Comparison of ENCODE assay signal across 1 cellular context in the genomic region with DNA sequence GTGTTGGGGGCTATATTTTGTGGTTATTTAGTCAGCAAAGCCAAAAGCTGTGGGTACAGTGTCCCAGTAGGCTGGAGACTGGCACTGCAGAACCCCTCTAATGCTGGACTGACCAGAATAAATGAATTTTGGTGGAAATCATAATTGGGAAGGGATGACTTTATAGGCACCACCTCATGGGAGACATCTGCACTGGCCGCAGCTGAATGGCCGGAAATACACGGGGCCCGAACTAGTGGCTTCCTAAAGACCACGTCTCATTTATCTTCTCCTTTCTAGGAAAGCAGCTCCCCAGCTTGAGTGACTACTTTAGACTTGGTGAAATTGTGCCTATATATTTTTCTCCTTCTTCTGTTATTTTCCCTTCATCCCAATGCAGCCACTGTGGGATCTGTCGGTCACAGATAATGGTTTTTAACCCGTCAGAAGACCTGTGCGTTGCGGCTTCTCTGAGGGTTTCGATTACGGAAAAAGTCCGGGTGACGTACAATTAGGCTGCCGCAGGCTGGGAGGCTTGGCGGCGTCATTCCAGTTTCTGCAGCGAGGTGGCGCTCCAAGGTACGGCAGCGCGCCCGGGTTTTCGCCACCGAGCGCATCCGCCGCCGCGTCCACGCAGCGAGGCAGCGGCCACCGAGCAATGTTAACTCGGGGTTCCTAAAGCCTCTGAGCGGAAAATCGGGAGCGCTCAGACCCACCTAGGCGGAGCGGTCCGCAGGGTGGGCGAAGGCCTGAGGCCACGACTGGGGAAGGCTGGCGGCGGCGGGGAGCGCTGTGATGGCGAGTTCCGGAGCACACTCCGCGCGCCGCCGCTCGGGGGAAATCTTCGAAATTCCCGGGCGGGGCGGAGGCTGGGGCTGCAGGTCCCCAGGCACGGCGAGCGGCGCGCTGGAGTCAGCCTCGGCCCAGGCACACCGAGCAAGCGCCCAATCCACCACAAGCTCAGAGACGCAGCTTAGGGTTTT.
A peak's percentile ranks its signal among the peaks of the same experiment; 100 is the strongest.
TF ChIP-seq lines count a peak whose summit lies in the region.

No MANE protein-coding gene starts in this region.

TF ChIP-seq in K562, 482 proteins besides CTCF, POLR2A, EP300 and RAD21 (continued from another document and continues in another):
- TF ChIP-seq ZBTB1 (CRISPR knock-in tag; IDR thresholded peaks at IDR 0.05; ENCODE audit: borderline replicate concordance, low read depth) (no peak; the same call in 1 of the 2 replicates), DACH1 (IDR thresholded peaks at IDR 0.05; ENCODE audit: partially characterized antibody) (no peak), LEF1 (IDR thresholded peaks at IDR 0.05) (no peak; the same call in 1 of the 2 replicates), MCM5 (IDR thresholded peaks at IDR 0.05; ENCODE audit: low read depth) (no peak), KDM2B (CRISPR knock-in tag; IDR thresholded peaks at IDR 0.05) (no peak), MCM3 (IDR thresholded peaks at IDR 0.05) (no peak), HDAC8 (tag; IDR thresholded peaks at IDR 0.05) (0 out of 2 replicates have a peak, but pooled peaks have one; percentile 45), NR1H2 (CRISPR knock-in tag; IDR thresholded peaks at IDR 0.05) (no peak), XRCC3 (IDR thresholded peaks at IDR 0.05) (no peak), NCOA2 (IDR thresholded peaks at IDR 0.05; ENCODE audit: partially characterized antibody in 2 of 2) (no peak), ZNF121 (CRISPR knock-in tag; conservative IDR thresholded peaks at IDR 0.05) (no peak), NEUROD1 (IDR thresholded peaks at IDR 0.05; ENCODE audit: borderline replicate concordance, low read depth, low read length, partially characterized antibody) (no peak), ZNF316 (IDR thresholded peaks at IDR 0.05) (no peak), ZNF79 (CRISPR knock-in tag; IDR thresholded peaks at IDR 0.05; ENCODE audit: low read depth) (no peak), HDAC3 (IDR thresholded peaks at IDR 0.05; ENCODE audit: borderline replicate concordance, partially characterized antibody) (no peak), ZBTB17 (CRISPR knock-in tag; IDR thresholded peaks at IDR 0.05) (peak; percentile 57; the same call in 1 of the 2 replicates), FOS (IDR thresholded peaks at IDR 0.05; ENCODE audit: extremely low read depth, insufficient read length) (no peak), DMBX1 (CRISPR knock-in tag; IDR thresholded peaks at IDR 0.05; ENCODE audit: borderline replicate concordance) (no peak), TEAD1 (CRISPR knock-in tag; IDR thresholded peaks at IDR 0.05) (peak in 1 of 2 experiments; percentile 92; a peak in 2 of 4 replicates), ZKSCAN3 (CRISPR knock-in tag; IDR thresholded peaks at IDR 0.05) (no peak), KLF6 (CRISPR knock-in tag; IDR thresholded peaks at IDR 0.05; ENCODE audit: borderline replicate concordance) (no peak), ZNF785 (CRISPR knock-in tag; IDR thresholded peaks at IDR 0.05) (no peak)
- TF ChIP-seq, protein P1, sequence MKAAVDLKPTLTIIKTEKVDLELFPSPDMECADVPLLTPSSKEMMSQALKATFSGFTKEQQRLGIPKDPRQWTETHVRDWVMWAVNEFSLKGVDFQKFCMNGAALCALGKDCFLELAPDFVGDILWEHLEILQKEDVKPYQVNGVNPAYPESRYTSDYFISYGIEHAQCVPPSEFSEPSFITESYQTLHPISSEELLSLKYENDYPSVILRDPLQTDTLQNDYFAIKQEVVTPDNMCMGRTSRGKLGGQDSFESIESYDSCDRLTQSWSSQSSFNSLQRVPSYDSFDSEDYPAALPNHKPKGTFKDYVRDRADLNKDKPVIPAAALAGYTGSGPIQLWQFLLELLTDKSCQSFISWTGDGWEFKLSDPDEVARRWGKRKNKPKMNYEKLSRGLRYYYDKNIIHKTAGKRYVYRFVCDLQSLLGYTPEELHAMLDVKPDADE (conservative IDR thresholded peaks at IDR 0.05; ENCODE audit: control insufficient read depth, low read depth, low read length) = no peak
- TF ChIP-seq, protein P2, sequence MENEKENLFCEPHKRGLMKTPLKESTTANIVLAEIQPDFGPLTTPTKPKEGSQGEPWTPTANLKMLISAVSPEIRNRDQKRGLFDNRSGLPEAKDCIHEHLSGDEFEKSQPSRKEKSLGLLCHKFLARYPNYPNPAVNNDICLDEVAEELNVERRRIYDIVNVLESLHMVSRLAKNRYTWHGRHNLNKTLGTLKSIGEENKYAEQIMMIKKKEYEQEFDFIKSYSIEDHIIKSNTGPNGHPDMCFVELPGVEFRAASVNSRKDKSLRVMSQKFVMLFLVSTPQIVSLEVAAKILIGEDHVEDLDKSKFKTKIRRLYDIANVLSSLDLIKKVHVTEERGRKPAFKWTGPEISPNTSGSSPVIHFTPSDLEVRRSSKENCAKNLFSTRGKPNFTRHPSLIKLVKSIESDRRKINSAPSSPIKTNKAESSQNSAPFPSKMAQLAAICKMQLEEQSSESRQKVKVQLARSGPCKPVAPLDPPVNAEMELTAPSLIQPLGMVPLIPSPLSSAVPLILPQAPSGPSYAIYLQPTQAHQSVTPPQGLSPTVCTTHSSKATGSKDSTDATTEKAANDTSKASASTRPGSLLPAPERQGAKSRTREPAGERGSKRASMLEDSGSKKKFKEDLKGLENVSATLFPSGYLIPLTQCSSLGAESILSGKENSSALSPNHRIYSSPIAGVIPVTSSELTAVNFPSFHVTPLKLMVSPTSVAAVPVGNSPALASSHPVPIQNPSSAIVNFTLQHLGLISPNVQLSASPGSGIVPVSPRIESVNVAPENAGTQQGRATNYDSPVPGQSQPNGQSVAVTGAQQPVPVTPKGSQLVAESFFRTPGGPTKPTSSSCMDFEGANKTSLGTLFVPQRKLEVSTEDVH (IDR thresholded peaks at IDR 0.05; ENCODE audit: low read depth, partially characterized antibody) = no peak
- TF ChIP-seq, protein P3, sequence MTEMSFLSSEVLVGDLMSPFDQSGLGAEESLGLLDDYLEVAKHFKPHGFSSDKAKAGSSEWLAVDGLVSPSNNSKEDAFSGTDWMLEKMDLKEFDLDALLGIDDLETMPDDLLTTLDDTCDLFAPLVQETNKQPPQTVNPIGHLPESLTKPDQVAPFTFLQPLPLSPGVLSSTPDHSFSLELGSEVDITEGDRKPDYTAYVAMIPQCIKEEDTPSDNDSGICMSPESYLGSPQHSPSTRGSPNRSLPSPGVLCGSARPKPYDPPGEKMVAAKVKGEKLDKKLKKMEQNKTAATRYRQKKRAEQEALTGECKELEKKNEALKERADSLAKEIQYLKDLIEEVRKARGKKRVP (CRISPR knock-in tag; IDR thresholded peaks at IDR 0.05) = no peak
- TF ChIP-seq, protein P4, sequence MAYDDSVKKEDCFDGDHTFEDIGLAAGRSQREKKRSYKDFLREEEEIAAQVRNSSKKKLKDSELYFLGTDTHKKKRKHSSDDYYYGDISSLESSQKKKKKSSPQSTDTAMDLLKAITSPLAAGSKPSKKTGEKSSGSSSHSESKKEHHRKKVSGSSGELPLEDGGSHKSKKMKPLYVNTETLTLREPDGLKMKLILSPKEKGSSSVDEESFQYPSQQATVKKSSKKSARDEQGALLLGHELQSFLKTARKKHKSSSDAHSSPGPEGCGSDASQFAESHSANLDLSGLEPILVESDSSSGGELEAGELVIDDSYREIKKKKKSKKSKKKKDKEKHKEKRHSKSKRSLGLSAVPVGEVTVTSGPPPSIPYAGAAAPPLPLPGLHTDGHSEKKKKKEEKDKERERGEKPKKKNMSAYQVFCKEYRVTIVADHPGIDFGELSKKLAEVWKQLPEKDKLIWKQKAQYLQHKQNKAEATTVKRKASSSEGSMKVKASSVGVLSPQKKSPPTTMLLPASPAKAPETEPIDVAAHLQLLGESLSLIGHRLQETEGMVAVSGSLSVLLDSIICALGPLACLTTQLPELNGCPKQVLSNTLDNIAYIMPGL (CRISPR knock-in tag; IDR thresholded peaks at IDR 0.05) = peak; percentile 94
- TF ChIP-seq, protein P5, sequence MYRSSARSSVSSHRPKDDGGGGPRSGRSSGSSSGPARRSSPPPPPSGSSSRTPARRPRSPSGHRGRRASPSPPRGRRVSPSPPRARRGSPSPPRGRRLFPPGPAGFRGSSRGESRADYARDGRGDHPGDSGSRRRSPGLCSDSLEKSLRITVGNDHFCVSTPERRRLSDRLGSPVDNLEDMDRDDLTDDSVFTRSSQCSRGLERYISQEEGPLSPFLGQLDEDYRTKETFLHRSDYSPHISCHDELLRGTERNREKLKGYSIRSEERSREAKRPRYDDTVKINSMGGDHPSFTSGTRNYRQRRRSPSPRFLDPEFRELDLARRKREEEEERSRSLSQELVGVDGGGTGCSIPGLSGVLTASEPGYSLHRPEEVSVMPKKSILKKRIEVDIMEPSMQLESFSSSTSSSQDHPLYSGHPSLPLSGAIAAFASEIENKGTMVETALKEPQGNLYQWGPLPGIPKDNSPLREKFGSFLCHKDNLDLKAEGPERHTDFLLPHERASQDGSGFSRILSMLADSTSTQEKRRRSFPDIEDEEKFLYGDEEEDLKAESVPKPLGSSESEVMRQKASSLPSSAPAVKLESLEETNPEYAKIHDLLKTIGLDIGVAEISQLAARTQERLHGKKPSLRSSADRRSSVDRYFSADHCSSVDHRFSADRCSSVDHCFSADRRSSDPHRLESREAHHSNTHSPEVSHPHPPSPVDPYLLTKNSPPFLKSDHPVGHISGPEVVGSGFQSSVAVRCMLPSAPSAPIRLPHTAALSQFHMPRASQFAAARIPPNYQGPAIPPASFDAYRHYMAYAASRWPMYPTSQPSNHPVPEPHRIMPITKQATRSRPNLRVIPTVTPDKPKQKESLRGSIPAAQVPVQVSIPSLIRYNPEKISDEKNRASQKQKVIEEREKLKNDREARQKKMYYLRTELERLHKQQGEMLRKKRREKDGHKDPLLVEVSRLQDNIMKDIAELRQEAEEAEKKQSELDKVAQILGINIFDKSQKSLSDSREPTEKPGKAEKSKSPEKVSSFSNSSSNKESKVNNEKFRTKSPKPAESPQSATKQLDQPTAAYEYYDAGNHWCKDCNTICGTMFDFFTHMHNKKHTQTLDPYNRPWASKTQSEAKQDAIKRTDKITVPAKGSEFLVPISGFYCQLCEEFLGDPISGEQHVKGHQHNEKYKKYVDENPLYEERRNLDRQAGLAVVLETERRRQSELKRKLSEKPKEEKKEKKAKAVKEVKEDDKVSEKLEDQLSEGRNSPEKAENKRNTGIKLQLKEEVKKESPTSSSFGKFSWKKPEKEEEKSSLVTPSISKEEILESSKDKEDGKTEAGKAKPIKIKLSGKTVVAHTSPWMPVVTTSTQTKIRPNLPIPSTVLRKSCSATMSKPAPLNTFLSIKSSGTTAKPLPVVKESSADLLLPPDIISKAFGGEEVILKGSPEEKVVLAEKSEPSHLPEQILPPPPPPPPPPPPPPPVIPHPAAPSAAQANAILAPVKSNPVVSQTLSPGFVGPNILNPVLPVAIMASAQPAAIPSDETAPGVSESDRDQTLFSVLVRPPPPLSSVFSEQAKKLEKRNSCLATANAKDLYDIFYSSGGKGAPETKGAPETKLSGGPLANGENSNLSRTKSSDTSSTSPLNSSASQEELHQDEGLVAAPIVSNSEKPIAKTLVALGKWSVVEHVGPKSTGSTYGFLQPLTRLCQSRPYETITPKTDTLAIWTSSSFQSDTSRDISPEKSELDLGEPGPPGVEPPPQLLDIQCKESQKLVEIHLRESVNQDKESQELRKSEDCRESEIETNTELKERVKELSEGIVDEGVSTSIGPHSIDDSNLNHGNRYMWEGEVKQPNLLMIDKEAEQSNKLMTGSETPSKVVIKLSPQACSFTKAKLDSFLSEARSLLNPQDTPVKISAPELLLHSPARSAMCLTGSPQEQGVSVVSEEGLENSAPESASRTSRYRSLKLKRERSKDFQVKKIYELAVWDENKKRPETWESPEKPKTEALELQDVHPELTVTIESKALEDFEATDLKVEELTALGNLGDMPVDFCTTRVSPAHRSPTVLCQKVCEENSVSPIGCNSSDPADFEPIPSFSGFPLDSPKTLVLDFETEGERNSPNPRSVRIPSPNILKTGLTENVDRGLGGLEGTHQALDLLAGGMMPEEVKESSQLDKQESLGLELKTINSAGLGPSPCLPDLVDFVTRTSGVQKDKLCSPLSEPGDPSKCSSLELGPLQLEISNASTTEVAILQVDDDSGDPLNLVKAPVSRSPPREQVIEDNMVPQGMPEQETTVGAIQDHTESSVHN (IDR thresholded peaks at IDR 0.05; ENCODE audit: borderline replicate concordance in 1 of 2, low read depth in 1 of 2) = no peak
- TF ChIP-seq, protein P6, sequence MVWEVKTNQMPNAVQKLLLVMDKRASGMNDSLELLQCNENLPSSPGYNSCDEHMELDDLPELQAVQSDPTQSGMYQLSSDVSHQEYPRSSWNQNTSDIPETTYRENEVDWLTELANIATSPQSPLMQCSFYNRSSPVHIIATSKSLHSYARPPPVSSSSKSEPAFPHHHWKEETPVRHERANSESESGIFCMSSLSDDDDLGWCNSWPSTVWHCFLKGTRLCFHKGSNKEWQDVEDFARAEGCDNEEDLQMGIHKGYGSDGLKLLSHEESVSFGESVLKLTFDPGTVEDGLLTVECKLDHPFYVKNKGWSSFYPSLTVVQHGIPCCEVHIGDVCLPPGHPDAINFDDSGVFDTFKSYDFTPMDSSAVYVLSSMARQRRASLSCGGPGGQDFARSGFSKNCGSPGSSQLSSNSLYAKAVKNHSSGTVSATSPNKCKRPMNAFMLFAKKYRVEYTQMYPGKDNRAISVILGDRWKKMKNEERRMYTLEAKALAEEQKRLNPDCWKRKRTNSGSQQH (CRISPR knock-in tag; IDR thresholded peaks at IDR 0.05) = no peak
- TF ChIP-seq, protein P7, sequence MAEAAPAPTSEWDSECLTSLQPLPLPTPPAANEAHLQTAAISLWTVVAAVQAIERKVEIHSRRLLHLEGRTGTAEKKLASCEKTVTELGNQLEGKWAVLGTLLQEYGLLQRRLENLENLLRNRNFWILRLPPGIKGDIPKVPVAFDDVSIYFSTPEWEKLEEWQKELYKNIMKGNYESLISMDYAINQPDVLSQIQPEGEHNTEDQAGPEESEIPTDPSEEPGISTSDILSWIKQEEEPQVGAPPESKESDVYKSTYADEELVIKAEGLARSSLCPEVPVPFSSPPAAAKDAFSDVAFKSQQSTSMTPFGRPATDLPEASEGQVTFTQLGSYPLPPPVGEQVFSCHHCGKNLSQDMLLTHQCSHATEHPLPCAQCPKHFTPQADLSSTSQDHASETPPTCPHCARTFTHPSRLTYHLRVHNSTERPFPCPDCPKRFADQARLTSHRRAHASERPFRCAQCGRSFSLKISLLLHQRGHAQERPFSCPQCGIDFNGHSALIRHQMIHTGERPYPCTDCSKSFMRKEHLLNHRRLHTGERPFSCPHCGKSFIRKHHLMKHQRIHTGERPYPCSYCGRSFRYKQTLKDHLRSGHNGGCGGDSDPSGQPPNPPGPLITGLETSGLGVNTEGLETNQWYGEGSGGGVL (CRISPR knock-in tag; IDR thresholded peaks at IDR 0.05) = no peak
- TF ChIP-seq, protein P8, sequence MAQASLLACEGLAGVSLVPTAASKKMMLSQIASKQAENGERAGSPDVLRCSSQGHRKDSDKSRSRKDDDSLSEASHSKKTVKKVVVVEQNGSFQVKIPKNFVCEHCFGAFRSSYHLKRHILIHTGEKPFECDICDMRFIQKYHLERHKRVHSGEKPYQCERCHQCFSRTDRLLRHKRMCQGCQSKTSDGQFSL (CRISPR knock-in tag; IDR thresholded peaks at IDR 0.05) = no peak
- TF ChIP-seq, protein P8 (tag; IDR thresholded peaks at IDR 0.05) = no peak
- TF ChIP-seq, protein P9, sequence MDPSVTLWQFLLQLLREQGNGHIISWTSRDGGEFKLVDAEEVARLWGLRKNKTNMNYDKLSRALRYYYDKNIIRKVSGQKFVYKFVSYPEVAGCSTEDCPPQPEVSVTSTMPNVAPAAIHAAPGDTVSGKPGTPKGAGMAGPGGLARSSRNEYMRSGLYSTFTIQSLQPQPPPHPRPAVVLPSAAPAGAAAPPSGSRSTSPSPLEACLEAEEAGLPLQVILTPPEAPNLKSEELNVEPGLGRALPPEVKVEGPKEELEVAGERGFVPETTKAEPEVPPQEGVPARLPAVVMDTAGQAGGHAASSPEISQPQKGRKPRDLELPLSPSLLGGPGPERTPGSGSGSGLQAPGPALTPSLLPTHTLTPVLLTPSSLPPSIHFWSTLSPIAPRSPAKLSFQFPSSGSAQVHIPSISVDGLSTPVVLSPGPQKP (CRISPR knock-in tag; IDR thresholded peaks at IDR 0.05) = no peak
